In genomic region chr14:34356267-34356660, GRCh38 we compare ENCODE assay signal across 1 cellular context.
TF ChIP-seq lines count a peak whose summit lies in the region.

No MANE protein-coding gene starts in this region.

TF ChIP-seq in SK-N-SH, 30 proteins besides CTCF, POLR2A, EP300 and RAD21 (continued from another document):
- TF ChIP-seq IRF3 (IDR thresholded peaks at IDR 0.05; ENCODE audit: low read depth, low read length) (no peak), FOXJ3 (CRISPR knock-in tag; IDR thresholded peaks at IDR 0.05) (no peak), TCF12 (IDR thresholded peaks at IDR 0.05) (no peak), RFX5 (IDR thresholded peaks at IDR 0.05; ENCODE audit: low read length) (no peak), ZBTB33 (IDR thresholded peaks at IDR 0.05; ENCODE audit: borderline replicate concordance, low read depth) (no peak)
